ENCODE assay signal across 26 cellular contexts in the genomic region with DNA sequence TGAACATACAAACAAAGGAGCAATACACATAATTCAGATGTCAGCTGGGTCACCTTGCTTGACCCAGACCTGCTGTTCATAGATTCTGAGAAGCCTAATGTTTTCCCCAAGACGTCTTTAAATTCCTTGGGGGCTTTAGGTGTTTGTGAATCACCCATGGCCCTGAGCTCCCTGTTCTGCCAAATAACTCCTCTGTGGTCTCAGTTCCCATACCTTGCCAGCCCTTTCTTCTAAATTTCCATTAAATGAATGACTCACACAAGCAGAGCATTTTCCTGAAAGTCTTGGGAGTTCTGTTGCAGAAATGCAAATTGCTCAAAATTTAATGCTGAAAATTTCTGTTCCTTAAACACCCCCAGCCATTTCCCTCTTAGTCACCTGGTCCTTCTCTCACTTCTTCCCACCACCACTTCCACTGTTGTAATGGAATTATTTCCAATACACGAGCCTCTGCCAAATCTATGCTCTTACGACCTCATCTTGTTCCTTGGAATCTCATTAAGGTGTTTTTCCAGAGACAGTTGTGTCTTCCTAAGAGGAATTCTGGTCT. TPM values are rescaled to one million over a fixed set of nuclear protein-coding genes. Genes with fewer than 3 reads are reported as not detected.
DNase-seq lines count a peak whose midpoint lies in the region; ATAC-seq, FAIRE-seq and TF ChIP-seq lines count a peak whose summit lies in the region.
"Had no signal": no experiment of that assay in that cellular context is flagged by ENCODE, and none has a peak within 500 bp of the region (broad histone marks: within the 10 kb centered on the region; RNA-seq: fewer than 3 reads in every experiment).

No MANE protein-coding gene starts in this region.

- no peak overlapping the region for H2BK120ac ChIP-seq in IMR-90 (ENCODE audit: low read depth, low read length)

- H3K4me2 ChIP-seq in IMR-90 (ENCODE audit: low read depth, low read length), result no peak overlapping the region

- no peak overlapping the region for H2AFZ ChIP-seq in IMR-90 (replicated peaks; ENCODE audit: low read length, poor library complexity)

- H3K9me3 ChIP-seq in IMR-90 (ENCODE audit: control insufficient read depth, insufficient read depth, low read length), result 0 out of 2 replicates have a peak, but pooled peaks cover 3% of the 10 kb centered on the region
- H3K9me3 ChIP-seq in BE2C, result no peaks in the 10 kb centered on the region
- no peaks in the 10 kb centered on the region for H3K9me3 ChIP-seq in HAP-1
- H3K9me3 ChIP-seq: body of pancreas, SJCRH30, uterus had no signal

- WGBS in IMR-90 (ENCODE audit: extremely low coverage in 2 of 2, insufficient read length in 1 of 2), 2 experiments, result 0% methylated on average over 1 of the region's 3 CpGs; no CpG with 5 or more reads in 1 of the 2 experiments

- H4K5ac ChIP-seq in IMR-90 (ENCODE audit: low read depth, low read length), result no peak overlapping the region

- no peak overlapping the region for H3K14ac ChIP-seq in IMR-90 (replicated peaks; ENCODE audit: low read depth, low read length)

- no peak for ATAC-seq in IMR-90 (ENCODE audit: low read depth)
- ATAC-seq: activated T-cell treated with anti-CD3 and anti-CD28 coated beads, Interleukin-2, amount 50 U/mL, for 4 hours; body of pancreas; left lobe of liver had no signal

- no peak overlapping the region for H2AK5ac ChIP-seq in IMR-90 (ENCODE audit: low read depth, low read length)

- H4K91ac ChIP-seq in IMR-90 (ENCODE audit: insufficient read depth, low read depth, low read length), result no peak overlapping the region

- H3K27me3 ChIP-seq in IMR-90 (ENCODE audit: control insufficient read depth, insufficient read depth, low read length), result no peaks in the 10 kb centered on the region
- no peaks in the 10 kb centered on the region for H3K27me3 ChIP-seq in kidney epithelial cell (ENCODE audit: control insufficient read depth, insufficient read depth, low read length)
- no peaks in the 10 kb centered on the region for H3K27me3 ChIP-seq in BE2C
- no peaks in the 10 kb centered on the region for H3K27me3 ChIP-seq in HAP-1 (ENCODE audit: low read depth)
- H3K27me3 ChIP-seq: body of pancreas, SJCRH30, uterus had no signal

- no peak overlapping the region for H4K8ac ChIP-seq in IMR-90 (ENCODE audit: low read depth in 2 of 2, low read length in 2 of 2)

- peaks cover 2% of the 10 kb centered on the region; the same call in 1 of the 2 replicates for H3K4me1 ChIP-seq in IMR-90 (ENCODE audit: control insufficient read depth, insufficient read depth, low read length)
- peaks cover 6% of the 10 kb centered on the region for H3K4me1 ChIP-seq in BE2C
- H3K4me1 ChIP-seq in HAP-1, result no peaks in the 10 kb centered on the region; the same call in 1 of the 2 replicates
- H3K4me1 ChIP-seq: body of pancreas, uterus had no signal

- CTCF ChIA-PET in AG04449 (lab: Yijun Ruan, JAX) (no interaction called here), IMR-90 (lab: Yijun Ruan, JAX) (interaction anchor here (1.3 kb wide), 1 partner anchor 16 kb away, joined by 3 read pairs; no protein-coding TSS in a partner anchor)

- no TSS peak for BruUV-seq in IMR-90 (replicated peaks; lab: Mats Ljungman, UMichigan)

- TF ChIP-seq CTCF in AG04449 (IDR thresholded peaks at IDR 0.05; ENCODE audit: insufficient read depth, low read length, missing control alignments) (no peak), IMR-90 (conservative IDR thresholded peaks at IDR 0.05; ENCODE audit: low read depth, low read length) (no peak), astrocyte of the cerebellum (IDR thresholded peaks at IDR 0.05; ENCODE audit: low read depth, low read length, missing control alignments) (no peak), kidney epithelial cell (IDR thresholded peaks at IDR 0.05; ENCODE audit: insufficient read depth, low read length, poor library complexity, severe bottlenecking) (no peak), BE2C (IDR thresholded peaks at IDR 0.05; ENCODE audit: low read depth, low read length) (no peak)

- H3K36me3 ChIP-seq in IMR-90 (ENCODE audit: control insufficient read depth, insufficient read depth, low read length), result no peaks in the 10 kb centered on the region
- no peaks in the 10 kb centered on the region for H3K36me3 ChIP-seq in kidney epithelial cell (ENCODE audit: control insufficient read depth, insufficient read depth, low read length)
- H3K36me3 ChIP-seq in BE2C, result no peaks in the 10 kb centered on the region
- H3K36me3 ChIP-seq in HAP-1 (replicated peaks), result no peaks in the 10 kb centered on the region
- H3K36me3 ChIP-seq: SJCRH30, uterus had no signal

- H2AK9ac ChIP-seq in IMR-90 (replicated peaks; ENCODE audit: low read depth, low read length, poor library complexity), result no peak overlapping the region

- no peak overlapping the region for H3K56ac ChIP-seq in IMR-90 (ENCODE audit: extremely low read depth, insufficient read depth, low read length)

- TF ChIP-seq RAD21 in IMR-90 (IDR thresholded peaks at IDR 0.05; ENCODE audit: low read length), result no peak

- intact Hi-C loops in IMR-90 (cut with micrococcal nuclease), result no loop called here

- TF ChIP-seq POLR2A in IMR-90 (IDR thresholded peaks at IDR 0.05; ENCODE audit: low read depth, low read length) (no peak), GM12891 (IDR thresholded peaks at IDR 0.05; ENCODE audit: low read depth, low read length) (no peak)

- FAIRE-seq in GM12891 (lab: Jason Lieb, UNC), result no peak
- FAIRE-seq: frontal cortex, H54, small intestine had no signal

- in situ Hi-C loops in IMR-90 (cut with MboI; ENCODE audit: low sequenced_read_pairs) (no loop called here), astrocyte of the cerebellum (cut with HindIII; ENCODE audit: low sequenced_read_pairs) (no loop called here), HAP-1 (cut with MboI; ENCODE audit: low sequenced_read_pairs) (no loop called here)

- no peak overlapping the region for H2BK5ac ChIP-seq in IMR-90 (ENCODE audit: low read depth, low read length, poor library complexity, severe bottlenecking)

- no peak overlapping the region for H3K9ac ChIP-seq in IMR-90 (ENCODE audit: low read depth, low read length)

- no peak overlapping the region for H3K4me3 ChIP-seq in AG04449 (ENCODE audit: low read depth, low read length)
- no peak overlapping the region for H3K4me3 ChIP-seq in IMR-90 (ENCODE audit: insufficient read depth, low read depth, low read length)
- H3K4me3 ChIP-seq in astrocyte of the cerebellum (ENCODE audit: low read depth, low read length), result no peak overlapping the region
- no peak overlapping the region for H3K4me3 ChIP-seq in kidney epithelial cell (ENCODE audit: low read depth, low read length)
- H3K4me3 ChIP-seq in BE2C (ENCODE audit: low read depth, low read length), result no peak overlapping the region
- H3K4me3 ChIP-seq in HAP-1, result no peak overlapping the region
- H3K4me3 ChIP-seq: body of pancreas, coronary artery, SJCRH30, uterus had no signal

- H3K79me1 ChIP-seq in IMR-90 (ENCODE audit: low read depth in 1 of 2, low read length in 2 of 2), result no peaks in the 10 kb centered on the region

- peak; percentile 44 for DNase-seq in AG04449 (ENCODE audit: low read depth, low spot score)
- peak; percentile 79 for DNase-seq in IMR-90
- DNase-seq in astrocyte of the cerebellum (ENCODE audit: low read depth), result peak; percentile 91
- peak; percentile 61 for DNase-seq in kidney epithelial cell (ENCODE audit: low read depth)
- DNase-seq in BE2C, result no peak
- DNase-seq in DMS114 treated with DMSO at 0.1 percent for 48 hours (lab: John Stamatoyannopoulos, UW; ENCODE audit: unreplicated experiment), result no peak
- no peak for DNase-seq in GM12891 (ENCODE audit: insufficient read length, low spot score)
- DNase-seq in HAP-1 (ENCODE audit: low spot score in 2 of 2), result no peak
- DNase-seq: ACHN; activated naive CD4-positive, alpha-beta T cell treated with anti-CD3 and anti-CD28 coated beads, Interleukin-2, amount 10 ng/mL, durations not matched to agents 7 days and 5 days; activated T-cell treated with anti-CD3 and anti-CD28 coated beads, Interleukin-2, amount 50 U/mL, for 4 hours; body of pancreas; CD4-positive, alpha-beta memory T cell; Kasumi-1; NCI-H1417 treated with DMSO at 0.1 percent for 48 hours; NCI-H2171; nephron progenitor cell; posterior cingulate gyrus; SJCRH30; small intestine; stimulated activated CD4-positive, alpha-beta T cell treated with anti-CD3 and anti-CD28 coated beads, Interleukin-4, amount 100 ng/mL, for 4 hours; uterus had no signal

- H3K27ac ChIP-seq in IMR-90 (ENCODE audit: insufficient read depth, low read length), result no peak overlapping the region
- H3K27ac ChIP-seq: body of pancreas, coronary artery, SJCRH30, uterus had no signal

- POLR2A ChIA-PET in AG04449 (lab: Yijun Ruan, JAX) (no interaction called here), IMR-90 (lab: Charles Lee; ENCODE audit: unreplicated experiment) (no interaction called here)

- H2BK15ac ChIP-seq in IMR-90 (ENCODE audit: low read depth, low read length), result no peak overlapping the region

- H3K9me1 ChIP-seq in IMR-90 (ENCODE audit: insufficient read depth, low read length), result no peaks in the 10 kb centered on the region

- H3K23ac ChIP-seq in IMR-90 (ENCODE audit: low read depth, low read length), result no peak overlapping the region

- H2BK20ac ChIP-seq in IMR-90 (ENCODE audit: low read depth, low read length), result no peak overlapping the region

- dilution Hi-C loops in IMR-90 (cut with HindIII; ENCODE audit: low sequenced_read_pairs, unreplicated experiment), result no loop called here

- H3K4ac ChIP-seq in IMR-90 (ENCODE audit: low read depth, low read length), result no peak overlapping the region

- H3K18ac ChIP-seq in IMR-90 (ENCODE audit: low read depth, low read length), result no peak overlapping the region

- no peaks in the 10 kb centered on the region for H4K20me1 ChIP-seq in IMR-90 (ENCODE audit: insufficient read depth, low read length)

TF ChIP-seq in IMR-90, 13 proteins besides CTCF, POLR2A, EP300 and RAD21 (continues in another document):
- TF ChIP-seq MAZ (IDR thresholded peaks at IDR 0.05; ENCODE audit: borderline replicate concordance, low read depth, low read length) (no peak), BHLHE40 (IDR thresholded peaks at IDR 0.05; ENCODE audit: low read depth, low read length) (no peak), SMC3 (IDR thresholded peaks at IDR 0.05; ENCODE audit: low read depth, low read length) (no peak)

TF ChIP-seq in GM12891, 5 proteins besides CTCF, POLR2A, EP300 and RAD21:
- TF ChIP-seq TAF1 (IDR thresholded peaks at IDR 0.05; ENCODE audit: low read depth, low read length), result no peak

RNA-seq across cellular contexts. Expression of a gene that starts 33.4 kb away (rescaled TPM):
- total RNA-seq in IMR-90 (2012; rRNA removed) (91.8 and 144 TPM in 2 replicates), kidney epithelial cell (97.4 and 98.6 TPM in 2 replicates)
- polyA plus RNA-seq in IMR-90 (2012; rRNA removed), result 86.6 and 87.0 TPM in 2 replicates
- polyA plus RNA-seq in IMR-90 (2012; cell fraction: cytosol; rRNA removed), result 36.9 and 48.4 TPM in 2 replicates
- 30.8 and 43.7 TPM in 2 replicates for polyA plus RNA-seq in IMR-90 (2012; cell fraction: nucleus; rRNA removed; ENCODE audit: low replicate concordance)
- polyA plus RNA-seq in BE2C (2012; ENCODE audit: insufficient read depth, insufficient read length, low read depth), result 185 TPM
- polyA plus RNA-seq in GM12891 (2012; ENCODE audit: low read depth, missing spikeins), result 88.4 TPM

Comparison
In these comparisons a context has a peak if more than half of its experiments do, and no peak if none do; other contexts are left out.
1. DNase-seq: peak in AG04449 (single experiment), IMR-90 (single experiment), astrocyte of the cerebellum (single experiment) and kidney epithelial cell (single experiment); none in BE2C (single experiment), DMS114 treated with DMSO at 0.1 percent for 48 hours (single experiment), GM12891 (single experiment) and HAP-1 (0 of 2).